Comparison of ENCODE assay signal across 24 cellular contexts in the genomic region with DNA sequence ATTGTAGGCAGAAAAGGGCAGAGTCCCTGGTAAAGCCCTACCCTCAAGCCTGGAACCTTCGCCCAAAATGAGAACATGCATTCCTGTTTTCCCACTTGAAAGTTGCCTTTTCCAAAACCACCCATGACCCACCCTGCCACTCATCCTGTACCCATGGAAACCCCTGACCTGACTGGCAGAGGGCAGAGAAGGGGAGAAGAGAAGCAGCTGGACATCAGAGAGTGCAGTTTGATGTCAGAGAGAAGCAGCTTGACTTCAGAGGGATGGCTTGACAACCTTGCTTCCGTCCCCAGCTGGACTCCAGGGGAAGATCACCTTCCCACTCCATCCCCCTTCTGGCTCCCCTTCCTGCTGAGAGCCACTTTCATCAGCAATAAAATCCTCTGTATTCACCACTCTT.
"Had no signal": no experiment of that assay in that cellular context is flagged by ENCODE, and none has a peak within 500 bp of the region (broad histone marks: within the 10 kb centered on the region; RNA-seq: fewer than 3 reads in every experiment).

No MANE protein-coding gene starts in this region.

- H3K9me3 ChIP-seq: colonic mucosa, suprapubic skin, thyroid gland had no signal

- FAIRE-seq: endothelial cell of umbilical vein, kidney had no signal

- H3K79me2 ChIP-seq: hepatocyte had no signal

- ATAC-seq: left cardiac atrium; lower lobe of right lung; stimulated activated naive CD8-positive, alpha-beta T cell treated with anti-CD3 and anti-CD28 coated beads, Interleukin-15, Interleukin-2, amounts not matched to agents 100 U/mL and 50 U/mL, for 24 hours had no signal

- DNase-seq: colonic mucosa; dermis blood vessel endothelial cell; effector CD4-positive, alpha-beta T cell; endodermal cell; erythroblast; foreskin melanocyte; head of caudate nucleus; left cardiac atrium; left ventricle myocardium inferior; lower lobe of right lung; midbrain; sigmoid colon; stimulated activated CD4-positive, alpha-beta T cell treated with anti-CD3 and anti-CD28 coated beads, Interleukin-2, amount 100 ng/mL, for 24 hours; stimulated activated CD4-positive, alpha-beta T cell treated with anti-CD3 and anti-CD28 coated beads, Interleukin-4, amount 100 ng/mL, for 4 hours; stimulated activated naive CD8-positive, alpha-beta T cell treated with anti-CD3 and anti-CD28 coated beads, Interleukin-15, Interleukin-2, amounts not matched to agents 100 U/mL and 50 U/mL, for 24 hours; thyroid gland; upper lobe of left lung; uterus had no signal

- H3K9me3 Mint-ChIP-seq: memory B cell had no signal

- H3K36me3 ChIP-seq: colonic mucosa, left ventricle myocardium inferior, lower lobe of right lung, sigmoid colon, suprapubic skin, thyroid gland, upper lobe of left lung, uterus had no signal

- H3K27ac ChIP-seq: colonic mucosa, hepatocyte, left ventricle myocardium inferior, lower lobe of right lung, sigmoid colon, skin epidermis, suprapubic skin, thyroid gland, upper lobe of left lung, uterus had no signal

- H2AFZ ChIP-seq: hepatocyte had no signal

- H3K36me3 Mint-ChIP-seq: memory B cell had no signal

- H3K27me3 ChIP-seq: colonic mucosa, hepatocyte, sigmoid colon, suprapubic skin, thyroid gland, upper lobe of left lung, uterus had no signal

- H3K4me3 ChIP-seq: colonic mucosa, hepatocyte, left ventricle myocardium inferior, lower lobe of right lung, sigmoid colon, skin epidermis, suprapubic skin, thyroid gland, upper lobe of left lung, uterus had no signal

- H3K27ac Mint-ChIP-seq: endodermal cell, memory B cell had no signal

- H3K4me1 ChIP-seq: colonic mucosa, left ventricle myocardium inferior, lower lobe of right lung, suprapubic skin, thyroid gland, upper lobe of left lung, uterus had no signal

- H3K4me2 ChIP-seq: hepatocyte had no signal

- H3K27me3 Mint-ChIP-seq: memory B cell had no signal

- H3K4me1 Mint-ChIP-seq: endodermal cell had no signal

- H3K4me3 Mint-ChIP-seq: endodermal cell, memory B cell had no signal
